ENCODE assay signal across 1 cellular context in genomic region chr14:77589099-77589498, GRCh38.
TF ChIP-seq lines count a peak whose summit lies in the region.

No MANE protein-coding gene starts in this region.

TF ChIP-seq in HepG2, 621 proteins besides CTCF, POLR2A, EP300 and RAD21 (continued from another document):
- TF ChIP-seq ZNF503 (CRISPR knock-in tag; IDR thresholded peaks at IDR 0.05) (no peak), ZNF280B (CRISPR knock-in tag; IDR thresholded peaks at IDR 0.05; ENCODE audit: borderline replicate concordance) (no peak), POGK (CRISPR knock-in tag; conservative IDR thresholded peaks at IDR 0.05) (no peak), EZH2 (conservative IDR thresholded peaks at IDR 0.05; ENCODE audit: low read depth, low read length) (no peak)
TF ChIP-seq in HepG2: peak in this region for 0.
